In genomic region chr1:110339427-110340206, GRCh38 we compare ENCODE assay signal across 8 cellular contexts.
DNase-seq lines count a peak whose midpoint lies in the region; ATAC-seq and TF ChIP-seq lines count a peak whose summit lies in the region.

No MANE protein-coding gene starts in this region.

- peak overlapping the region; percentile 84 for H3K27ac ChIP-seq in brain microvascular endothelial cell

- DNase-seq in GM06990 (ENCODE audit: extremely low read depth, insufficient read length): peak; percentile 84
- peak; percentile 5 to 29 for DNase-seq in SW 1271 (lab: John Stamatoyannopoulos, UW)
- peak; percentile 40 for DNase-seq in brain microvascular endothelial cell
- DNase-seq in islet precursor cell: peak; percentile 79
- peak; percentile 59 to 68 for DNase-seq in stimulated activated CD4-positive, alpha-beta T cell treated with anti-CD3 and anti-CD28 coated beads, Interleukin-2, amount 100 ng/mL, for 24 hours
- no peak for DNase-seq in epidermal melanocyte (ENCODE audit: insufficient read length, low spot score)

- in situ Hi-C loops in brain microvascular endothelial cell (cut with HindIII; ENCODE audit: low pct_ligation_motif_present, low sequenced_read_pairs): no loop called here

- H3K4me3 ChIP-seq in GM06990 (replicated peaks; ENCODE audit: low read depth, low read length): peak overlapping the region; percentile 99
- peak overlapping the region; percentile 98 for H3K4me3 ChIP-seq in brain microvascular endothelial cell (ENCODE audit: low read depth, low read length)

- ATAC-seq in HG03354 (IDR thresholded peaks at IDR 0.05; ENCODE audit: poor library complexity, severe bottlenecking, unreplicated experiment) (peak; percentile 2), HG02885 (IDR thresholded peaks at IDR 0.05; ENCODE audit: poor library complexity, unreplicated experiment) (no peak)

- H3K36me3 ChIP-seq in GM06990 (ENCODE audit: control insufficient read depth, insufficient read depth, low read length): peaks cover 16% of the 10 kb centered on the region
- H3K36me3 ChIP-seq in brain microvascular endothelial cell (replicated peaks): peaks cover 16% of the 10 kb centered on the region

- TF ChIP-seq CTCF in GM06990 (IDR thresholded peaks at IDR 0.05; ENCODE audit: insufficient read depth, low read length, poor library complexity, severe bottlenecking) (peak; percentile 6), brain microvascular endothelial cell (IDR thresholded peaks at IDR 0.05; ENCODE audit: low read depth, low read length, missing control alignments) (peak; percentile 77)

- H3K27me3 ChIP-seq in GM06990 (replicated peaks; ENCODE audit: control insufficient read depth, insufficient read depth, low read length) (no peaks in the 10 kb centered on the region), brain microvascular endothelial cell (replicated peaks) (no peaks in the 10 kb centered on the region)
